In genomic region chr12:105329926-105330282, GRCh38 we compare ENCODE assay signal across 8 cellular contexts. TPM values are rescaled to one million over a fixed set of nuclear protein-coding genes. Genes with fewer than 3 reads are reported as not detected.
DNase-seq lines count a peak whose midpoint lies in the region; ATAC-seq and TF ChIP-seq lines count a peak whose summit lies in the region.

No MANE protein-coding gene starts in this region.

- TF ChIP-seq POLR2A in erythroblast (IDR thresholded peaks at IDR 0.05; ENCODE audit: low read length), result no peak

- H3K27me3 ChIP-seq in AG04450 (ENCODE audit: control insufficient read depth, insufficient read depth, low read length), result no peaks in the 10 kb centered on the region
- no peaks in the 10 kb centered on the region for H3K27me3 ChIP-seq in skeletal muscle tissue (ENCODE audit: control insufficient read depth in 3 of 3, insufficient read depth in 3 of 3, low read length in 3 of 3)

- H3K4me1 ChIP-seq in skeletal muscle tissue (ENCODE audit: control insufficient read depth in 3 of 3, insufficient read depth in 3 of 3, low read length in 3 of 3), result peaks cover 4 to 25% (median 13%) of the 10 kb centered on the region in 3 donors

- H3K4me3 ChIP-seq in AG04450 (ENCODE audit: low read depth, low read length) (peak overlapping the region; percentile 53), skeletal muscle tissue (ENCODE audit: low read length in 3 of 3) (peak overlapping the region; percentile 17 to 70 (median 56))

- ATAC-seq in GM21423 (IDR thresholded peaks at IDR 0.05; ENCODE audit: unreplicated experiment), result peak; percentile 3

- no peaks in the 10 kb centered on the region for H3K36me3 ChIP-seq in skeletal muscle tissue (ENCODE audit: control insufficient read depth in 3 of 3, insufficient read depth in 3 of 3, low read length in 3 of 3)

- POLR2A ChIA-PET in AG04450 (lab: Yijun Ruan, JAX), result no interaction called here

- H3K27ac ChIP-seq in AG04450 (ENCODE audit: low read depth, low read length) (no peak overlapping the region), skeletal muscle tissue (ENCODE audit: low read depth, low read length) (no peak overlapping the region)

- H3K9ac ChIP-seq in skeletal muscle tissue (ENCODE audit: low read depth in 1 of 3, low read length in 3 of 3), result peak overlapping the region in 2 of 3 donors; percentile 12 to 16

- TF ChIP-seq CTCF in AG04450 (IDR thresholded peaks at IDR 0.05; ENCODE audit: low read depth, low read length), result no peak

- CTCF ChIA-PET in AG04450 (lab: Charles Lee), result no interaction called here

- no peak for DNase-seq in AG04450 (ENCODE audit: low read depth, low spot score)
- peak; percentile 45 for DNase-seq in NCI-H146 (lab: John Stamatoyannopoulos, UW)
- peak; percentile 40 to 45 for DNase-seq in erythroblast (lab: John Stamatoyannopoulos, UW)
- DNase-seq in CD1c-positive myeloid dendritic cell (ENCODE audit: extremely low spot score), result no peak
- DNase-seq in HuH-7 (ENCODE audit: low spot score), result no peak
- no peak for DNase-seq in activated CD4-positive, alpha-beta T cell treated with anti-CD3 and anti-CD28 coated beads, Interleukin-2, amount 50 U/mL, for 4 hours

- H3K9me3 ChIP-seq in AG04450 (ENCODE audit: control insufficient read depth, insufficient read depth, low read length) (no peaks in the 10 kb centered on the region; the same call in 1 of the 2 replicates), skeletal muscle tissue (ENCODE audit: control insufficient read depth in 3 of 3, low read length in 3 of 3) (no peaks in the 10 kb centered on the region)

RNA-seq across cellular contexts. Expression of gene C12orf75, which starts 0.6 kb away (rescaled TPM):
- 252 and 350 TPM in 2 replicates for polyA plus RNA-seq in AG04450 (2011; rRNA removed)
- polyA minus RNA-seq in AG04450 (2011; rRNA and poly(A)+ RNA removed), result 45.5 and 56.7 TPM in 2 replicates
- total RNA-seq in skeletal muscle tissue, result 3.1 TPM

Comparison
In these comparisons a context has a peak if more than half of its experiments do, and no peak if none do; other contexts are left out.
1. DNase-seq: peak in NCI-H146 (single experiment) and erythroblast (2 of 2); none in AG04450 (single experiment), CD1c-positive myeloid dendritic cell (single experiment), HuH-7 (single experiment) and activated CD4-positive, alpha-beta T cell treated with anti-CD3 and anti-CD28 coated beads, Interleukin-2, amount 50 U/mL, for 4 hours (0 of 2).